Comparison of ENCODE assay signal across 14 cellular contexts in the genomic region with DNA sequence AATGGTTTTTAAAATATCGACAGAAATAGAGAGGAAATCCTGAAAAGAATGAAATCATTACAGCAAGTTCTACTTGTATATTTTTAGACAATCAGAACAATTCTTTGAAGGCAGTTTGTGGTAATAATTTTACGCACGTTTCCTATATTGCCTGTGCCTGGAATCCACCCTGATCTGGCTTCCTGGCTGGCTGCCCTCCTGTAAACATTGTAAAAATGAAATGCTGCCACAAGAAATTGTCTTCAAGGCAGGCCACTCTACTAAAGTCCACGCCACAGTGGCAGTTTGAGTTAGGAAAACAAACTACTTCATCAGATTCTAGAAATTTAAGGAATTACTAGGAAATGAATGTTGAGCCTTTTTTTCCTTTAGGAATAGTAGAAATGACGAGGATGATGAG.
"Had no signal": no experiment of that assay in that cellular context is flagged by ENCODE, and none has a peak within 500 bp of the region (broad histone marks: within the 10 kb centered on the region; RNA-seq: fewer than 3 reads in every experiment).

No MANE protein-coding gene starts in this region.

- DNase-seq: activated CD4-positive, alpha-beta T cell treated with anti-CD3 and anti-CD28 coated beads, Interleukin-2, amount 10 ng/mL, durations not matched to agents 24 days and 14 days; activated CD8-positive, alpha-beta memory T cell treated with anti-CD3 and anti-CD28 coated beads, Interleukin-2, amount 50 U/mL, for 4 hours; activated CD8-positive, alpha-beta T cell treated with anti-CD3 and anti-CD28 coated beads, Interleukin-2, amount 10 ng/mL, durations not matched to agents 7 days and 5 days; activated effector memory CD4-positive, alpha-beta T cell treated with anti-CD3 and anti-CD28 coated beads, Interleukin-2, amount 50 U/mL, for 16 hours; activated T-cell treated with anti-CD3 and anti-CD28 coated beads, Interleukin-2, amount 50 U/mL, for 48 hours; caudate nucleus; foreskin melanocyte; head of caudate nucleus; immature natural killer cell; mammary epithelial cell; naive thymus-derived CD4-positive, alpha-beta T cell; pancreas; stimulated activated CD4-positive, alpha-beta T cell treated with anti-CD3 and anti-CD28 coated beads, Interleukin-1b, Interleukin-23, amount 100 ng/mL, for 48 hours had no signal

- ATAC-seq: activated CD8-positive, alpha-beta T cell treated with anti-CD3 and anti-CD28 coated beads, Interleukin-2, amount 10 ng/mL, durations not matched to agents 7 days and 5 days; naive thymus-derived CD4-positive, alpha-beta T cell; pancreas; WTC11 had no signal

- H3K4me3 ChIP-seq: pancreas had no signal

- H3K27ac ChIP-seq: pancreas had no signal

- H3K36me3 ChIP-seq: pancreas had no signal

- H3K27me3 ChIP-seq: pancreas had no signal

- H3K4me1 ChIP-seq: pancreas had no signal

- H3K9me3 ChIP-seq: pancreas had no signal
